In the genomic region with DNA sequence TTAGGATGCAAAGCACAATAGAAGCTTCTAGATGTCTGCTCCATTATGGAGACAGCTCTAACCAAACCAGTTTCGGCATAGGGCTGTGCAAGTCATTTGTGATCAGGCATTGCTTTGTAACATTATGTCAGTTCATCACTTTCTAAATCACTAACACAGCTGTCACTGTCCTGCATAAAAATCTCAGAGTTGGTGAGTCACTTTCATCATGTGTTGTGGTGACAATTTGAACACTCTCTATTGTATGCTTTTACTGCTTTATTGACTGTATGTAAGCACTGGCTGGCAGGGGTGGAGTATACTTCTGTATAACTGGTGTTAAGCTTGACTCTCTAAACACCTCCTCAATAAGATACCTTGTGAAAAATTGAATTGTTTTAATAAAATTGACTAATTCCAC, we compare ENCODE assay signal across 16 cellular contexts.
A peak's percentile ranks its signal among the peaks of the same experiment; 100 is the strongest.
DNase-seq lines count a peak whose midpoint lies in the region; ATAC-seq and TF ChIP-seq lines count a peak whose summit lies in the region.
"Had no signal": no experiment of that assay in that cellular context is flagged by ENCODE, and none has a peak within 500 bp of the region (broad histone marks: within the 10 kb centered on the region; RNA-seq: fewer than 3 reads in every experiment).

No MANE protein-coding gene starts in this region.

- peak; percentile 40 for TF ChIP-seq EP300 in neural cell (conservative IDR thresholded peaks at IDR 0.05; ENCODE audit: poor library complexity, severe bottlenecking)

- ATAC-seq in activated T-cell treated with anti-CD3 and anti-CD28 coated beads, Interleukin-2, amount 50 U/mL, for 4 hours: peak; percentile 41 to 51
- ATAC-seq in GM21526 (IDR thresholded peaks at IDR 0.05; ENCODE audit: low FRiP score, unreplicated experiment) (peak; percentile 94), HG03432 (IDR thresholded peaks at IDR 0.05; ENCODE audit: unreplicated experiment) (peak; percentile 88), HG02588 (IDR thresholded peaks at IDR 0.05; ENCODE audit: unreplicated experiment) (no peak)

- H3K4me1 Mint-ChIP-seq in activated T-cell treated with anti-CD3 and anti-CD28 coated beads, Interleukin-2, amount 50 U/mL, for 4 hours (ENCODE audit: low read depth): no peaks in the 10 kb centered on the region
- H3K4me1 Mint-ChIP-seq: activated naive CD8-positive, alpha-beta T cell treated with anti-CD3 and anti-CD28 coated beads for 36 hours; memory B cell; neural crest cell had no signal

- H3K9me2 ChIP-seq in neural cell (ENCODE audit: insufficient read depth, low read length): no peaks in the 10 kb centered on the region

- H3K9me3 Mint-ChIP-seq in activated T-cell treated with anti-CD3 and anti-CD28 coated beads, Interleukin-2, amount 50 U/mL, for 4 hours: no peaks in the 10 kb centered on the region
- H3K9me3 Mint-ChIP-seq: activated naive CD8-positive, alpha-beta T cell treated with anti-CD3 and anti-CD28 coated beads for 36 hours had no signal

- H3K9ac ChIP-seq in neural cell (ENCODE audit: low read length): no peak overlapping the region

- H3K79me2 ChIP-seq in neural cell (replicated peaks; ENCODE audit: insufficient read depth, low read length): no peaks in the 10 kb centered on the region

- no peak overlapping the region for H3K4me3 Mint-ChIP-seq in activated T-cell treated with anti-CD3 and anti-CD28 coated beads, Interleukin-2, amount 50 U/mL, for 4 hours
- H3K4me3 Mint-ChIP-seq: activated naive CD8-positive, alpha-beta T cell treated with anti-CD3 and anti-CD28 coated beads for 36 hours; memory B cell; neural crest cell had no signal

- no peak for DNase-seq in activated T-cell treated with anti-CD3 and anti-CD28 coated beads, Interleukin-2, amount 50 U/mL, for 4 hours
- DNase-seq in activated T-cell treated with anti-CD3 and anti-CD28 coated beads for 4 hours (no peak), NCI-H1105 treated with DMSO at 0.1 percent for 48 hours (lab: John Stamatoyannopoulos, UW) (no peak), kidney glomerular epithelial cell (lab: John Stamatoyannopoulos, UW) (no peak)
- DNase-seq: activated CD4-positive, alpha-beta T cell treated with anti-CD3 and anti-CD28 coated beads for 48 hours; activated naive CD8-positive, alpha-beta T cell treated with anti-CD3 and anti-CD28 coated beads for 36 hours; NCI-H187 treated with DMSO at 0.1 percent for 48 hours; NCI-H526; PC-9; uterus had no signal

- H3K4me2 ChIP-seq in neural cell (ENCODE audit: low read length): no peak overlapping the region
- H3K4me2 ChIP-seq: PC-9 had no signal

- H2AFZ ChIP-seq in neural cell (ENCODE audit: low read depth, low read length): no peak overlapping the region
- H2AFZ ChIP-seq: PC-9 had no signal

- H4K20me1 ChIP-seq in neural cell (ENCODE audit: insufficient read depth): no peaks in the 10 kb centered on the region

- TF ChIP-seq RAD21 in neural cell (conservative IDR thresholded peaks at IDR 0.05): no peak

- no peaks in the 10 kb centered on the region for H3K36me3 Mint-ChIP-seq in activated T-cell treated with anti-CD3 and anti-CD28 coated beads, Interleukin-2, amount 50 U/mL, for 4 hours (ENCODE audit: insufficient read depth)
- H3K36me3 Mint-ChIP-seq: activated naive CD8-positive, alpha-beta T cell treated with anti-CD3 and anti-CD28 coated beads for 36 hours; memory B cell had no signal

- H3K27me3 ChIP-seq in neural cell (ENCODE audit: insufficient read depth, low read depth, low read length): no peaks in the 10 kb centered on the region
- H3K27me3 ChIP-seq: uterus had no signal

- no peaks in the 10 kb centered on the region for H3K36me3 ChIP-seq in neural cell (ENCODE audit: insufficient read depth, low read length)
- H3K36me3 ChIP-seq: uterus had no signal

- no peak for TF ChIP-seq CTCF in neural cell (IDR thresholded peaks at IDR 0.05; ENCODE audit: poor library complexity, severe bottlenecking)

- peaks cover 2% of the 10 kb centered on the region for H3K27me3 Mint-ChIP-seq in activated T-cell treated with anti-CD3 and anti-CD28 coated beads, Interleukin-2, amount 50 U/mL, for 4 hours (ENCODE audit: low read depth)

- H3K9me3 ChIP-seq in neural cell (ENCODE audit: low read length): no peaks in the 10 kb centered on the region
- H3K9me3 ChIP-seq: uterus had no signal

- no peaks in the 10 kb centered on the region for H3F3A ChIP-seq in neural cell (ENCODE audit: insufficient read depth, low read length, poor library complexity, severe bottlenecking)

- H3K4me3 ChIP-seq in neural cell (ENCODE audit: low read length): no peak overlapping the region
- H3K4me3 ChIP-seq: PC-9, uterus had no signal

- no peak overlapping the region for H3K27ac ChIP-seq in neural cell (ENCODE audit: low read length)
- H3K27ac ChIP-seq: PC-9, uterus had no signal

TF ChIP-seq in neural cell, 6 proteins besides CTCF, POLR2A, EP300 and RAD21:
- TF ChIP-seq POLR2AphosphoS5 (IDR thresholded peaks at IDR 0.05) (peak; percentile 40), EZH2 (IDR thresholded peaks at IDR 0.05; ENCODE audit: borderline replicate concordance, insufficient read depth, low read length, poor library complexity, severe bottlenecking) (no peak)
